ENCODE assay signal across 1 cellular context in the genomic region with DNA sequence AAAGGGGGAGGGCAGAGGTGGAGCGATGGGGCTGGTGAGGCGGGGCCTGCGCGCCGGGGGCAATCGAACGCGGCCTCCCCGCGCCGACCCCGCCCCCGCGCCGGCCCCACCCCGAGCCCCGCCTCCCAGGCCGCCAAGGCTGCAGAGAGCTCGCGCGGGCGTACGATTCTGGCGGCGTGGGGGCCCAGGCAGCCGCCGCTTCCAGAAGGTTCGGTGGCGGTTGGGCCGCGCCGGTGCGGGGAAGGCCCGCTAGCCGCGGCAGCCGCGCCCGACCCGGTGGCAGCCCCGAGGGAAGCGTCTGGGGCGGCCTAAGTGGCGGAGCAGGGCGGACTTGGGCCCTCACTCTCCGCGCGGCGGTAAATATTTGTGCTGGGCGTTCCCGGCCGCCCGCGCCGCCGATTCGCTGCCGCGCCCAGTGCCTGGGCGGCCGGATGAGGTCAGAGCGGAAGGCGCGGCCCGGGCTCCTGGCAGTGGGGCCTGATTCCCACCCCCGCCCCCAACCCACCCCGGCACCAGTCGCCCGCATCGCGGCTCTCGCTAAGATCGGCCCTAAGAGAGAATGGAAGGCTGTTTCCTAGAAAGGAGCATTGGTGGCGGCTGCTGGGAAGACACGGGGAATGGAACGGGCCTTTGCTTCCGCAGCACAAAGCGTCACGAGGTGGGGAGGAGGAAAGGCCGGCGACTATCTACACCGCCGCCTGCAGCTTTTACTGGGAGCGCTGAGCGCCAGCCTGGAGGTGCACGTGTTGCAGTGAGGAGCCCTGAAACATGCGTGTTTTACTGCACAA.
TF ChIP-seq lines count a peak whose summit lies in the region.

A gene with protein sequence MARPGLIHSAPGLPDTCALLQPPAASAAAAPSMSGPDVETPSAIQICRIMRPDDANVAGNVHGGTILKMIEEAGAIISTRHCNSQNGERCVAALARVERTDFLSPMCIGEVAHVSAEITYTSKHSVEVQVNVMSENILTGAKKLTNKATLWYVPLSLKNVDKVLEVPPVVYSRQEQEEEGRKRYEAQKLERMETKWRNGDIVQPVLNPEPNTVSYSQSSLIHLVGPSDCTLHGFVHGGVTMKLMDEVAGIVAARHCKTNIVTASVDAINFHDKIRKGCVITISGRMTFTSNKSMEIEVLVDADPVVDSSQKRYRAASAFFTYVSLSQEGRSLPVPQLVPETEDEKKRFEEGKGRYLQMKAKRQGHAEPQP (minus strand): TSS at position 368 of the 788 bp plus-strand sequence. CDS start 368 bp downstream, outside the sequence.

TF ChIP-seq in HepG2, 621 proteins besides CTCF, POLR2A, EP300 and RAD21 (continued from another document):
- TF ChIP-seq, protein P1, sequence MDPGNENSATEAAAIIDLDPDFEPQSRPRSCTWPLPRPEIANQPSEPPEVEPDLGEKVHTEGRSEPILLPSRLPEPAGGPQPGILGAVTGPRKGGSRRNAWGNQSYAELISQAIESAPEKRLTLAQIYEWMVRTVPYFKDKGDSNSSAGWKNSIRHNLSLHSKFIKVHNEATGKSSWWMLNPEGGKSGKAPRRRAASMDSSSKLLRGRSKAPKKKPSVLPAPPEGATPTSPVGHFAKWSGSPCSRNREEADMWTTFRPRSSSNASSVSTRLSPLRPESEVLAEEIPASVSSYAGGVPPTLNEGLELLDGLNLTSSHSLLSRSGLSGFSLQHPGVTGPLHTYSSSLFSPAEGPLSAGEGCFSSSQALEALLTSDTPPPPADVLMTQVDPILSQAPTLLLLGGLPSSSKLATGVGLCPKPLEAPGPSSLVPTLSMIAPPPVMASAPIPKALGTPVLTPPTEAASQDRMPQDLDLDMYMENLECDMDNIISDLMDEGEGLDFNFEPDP (CRISPR knock-in tag; conservative IDR thresholded peaks at IDR 0.05): 0 out of 2 replicates have a peak, but pooled peaks have one; percentile 37
- TF ChIP-seq ZFY (CRISPR knock-in tag; IDR thresholded peaks at IDR 0.05): peak; percentile 97
- no peak for TF ChIP-seq ZNF615 (CRISPR knock-in tag; IDR thresholded peaks at IDR 0.05; ENCODE audit: borderline replicate concordance)
- 0 out of 2 replicates have a peak, but pooled peaks have one; percentile 31 for TF ChIP-seq KMT2A (CRISPR knock-in tag; IDR thresholded peaks at IDR 0.05)
- TF ChIP-seq HNRNPLL (IDR thresholded peaks at IDR 0.05; ENCODE audit: low read depth, low read length, poor library complexity, severe bottlenecking): peak; percentile 59
- TF ChIP-seq, protein P2, sequence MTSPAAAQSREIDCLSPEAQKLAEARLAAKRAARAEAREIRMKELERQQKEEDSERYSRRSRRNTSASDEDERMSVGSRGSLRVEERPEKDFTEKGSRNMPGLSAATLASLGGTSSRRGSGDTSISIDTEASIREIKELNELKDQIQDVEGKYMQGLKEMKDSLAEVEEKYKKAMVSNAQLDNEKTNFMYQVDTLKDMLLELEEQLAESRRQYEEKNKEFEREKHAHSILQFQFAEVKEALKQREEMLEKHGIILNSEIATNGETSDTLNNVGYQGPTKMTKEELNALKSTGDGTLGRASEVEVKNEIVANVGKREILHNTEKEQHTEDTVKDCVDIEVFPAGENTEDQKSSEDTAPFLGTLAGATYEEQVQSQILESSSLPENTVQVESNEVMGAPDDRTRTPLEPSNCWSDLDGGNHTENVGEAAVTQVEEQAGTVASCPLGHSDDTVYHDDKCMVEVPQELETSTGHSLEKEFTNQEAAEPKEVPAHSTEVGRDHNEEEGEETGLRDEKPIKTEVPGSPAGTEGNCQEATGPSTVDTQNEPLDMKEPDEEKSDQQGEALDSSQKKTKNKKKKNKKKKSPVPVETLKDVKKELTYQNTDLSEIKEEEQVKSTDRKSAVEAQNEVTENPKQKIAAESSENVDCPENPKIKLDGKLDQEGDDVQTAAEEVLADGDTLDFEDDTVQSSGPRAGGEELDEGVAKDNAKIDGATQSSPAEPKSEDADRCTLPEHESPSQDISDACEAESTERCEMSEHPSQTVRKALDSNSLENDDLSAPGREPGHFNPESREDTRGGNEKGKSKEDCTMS (CRISPR knock-in tag; conservative IDR thresholded peaks at IDR 0.05): no peak
- no peak for TF ChIP-seq THYN1 (CRISPR knock-in tag; IDR thresholded peaks at IDR 0.05; ENCODE audit: borderline replicate concordance, low read depth)
- 0 out of 2 replicates have a peak, but pooled peaks have one; percentile 63 for TF ChIP-seq ZNF879 (CRISPR knock-in tag; IDR thresholded peaks at IDR 0.05)
- TF ChIP-seq SAP130 (CRISPR knock-in tag; IDR thresholded peaks at IDR 0.05; ENCODE audit: low read depth): peak; percentile 58
- TF ChIP-seq, protein P3, sequence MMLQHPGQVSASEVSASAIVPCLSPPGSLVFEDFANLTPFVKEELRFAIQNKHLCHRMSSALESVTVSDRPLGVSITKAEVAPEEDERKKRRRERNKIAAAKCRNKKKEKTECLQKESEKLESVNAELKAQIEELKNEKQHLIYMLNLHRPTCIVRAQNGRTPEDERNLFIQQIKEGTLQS (CRISPR knock-in tag; IDR thresholded peaks at IDR 0.05): no peak
- TF ChIP-seq, protein P4, sequence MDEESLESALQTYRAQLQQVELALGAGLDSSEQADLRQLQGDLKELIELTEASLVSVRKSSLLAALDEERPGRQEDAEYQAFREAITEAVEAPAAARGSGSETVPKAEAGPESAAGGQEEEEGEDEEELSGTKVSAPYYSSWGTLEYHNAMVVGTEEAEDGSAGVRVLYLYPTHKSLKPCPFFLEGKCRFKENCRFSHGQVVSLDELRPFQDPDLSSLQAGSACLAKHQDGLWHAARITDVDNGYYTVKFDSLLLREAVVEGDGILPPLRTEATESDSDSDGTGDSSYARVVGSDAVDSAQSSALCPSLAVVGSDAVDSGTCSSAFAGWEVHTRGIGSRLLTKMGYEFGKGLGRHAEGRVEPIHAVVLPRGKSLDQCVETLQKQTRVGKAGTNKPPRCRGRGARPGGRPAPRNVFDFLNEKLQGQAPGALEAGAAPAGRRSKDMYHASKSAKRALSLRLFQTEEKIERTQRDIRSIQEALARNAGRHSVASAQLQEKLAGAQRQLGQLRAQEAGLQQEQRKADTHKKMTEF (CRISPR knock-in tag; IDR thresholded peaks at IDR 0.05): peak; percentile 78; the same call in 1 of the 2 replicates
- peak; percentile 41 for TF ChIP-seq MED8 (CRISPR knock-in tag; IDR thresholded peaks at IDR 0.05; ENCODE audit: insufficient replicate concordance)
- no peak for TF ChIP-seq TBP (CRISPR knock-in tag; IDR thresholded peaks at IDR 0.05)
- TF ChIP-seq HOXA5 (CRISPR knock-in tag; IDR thresholded peaks at IDR 0.05): no peak
